11 cellular contexts compared by ENCODE assay signal in genomic region chr9:34651286-34651685, GRCh38. TPM values are rescaled to one million over a fixed set of nuclear protein-coding genes. Genes with fewer than 3 reads are reported as not detected.
DNase-seq lines count a peak whose midpoint lies in the region; ATAC-seq, FAIRE-seq and TF ChIP-seq lines count a peak whose summit lies in the region.
"Had no signal": no experiment of that assay in that cellular context is flagged by ENCODE, and none has a peak within 500 bp of the region (broad histone marks: within the 10 kb centered on the region; RNA-seq: fewer than 3 reads in every experiment).

No MANE protein-coding gene starts in this region.

- DNase-seq in GM23338 (ENCODE audit: low spot score), result no peak
- peak in 3 of 4 donors; percentile 44 to 66 (median 46) for DNase-seq in body of pancreas
- peak; percentile 68 for DNase-seq in small intestine
- no peak for DNase-seq in NCI-H1105 treated with DMSO at 0.1 percent for 48 hours (lab: John Stamatoyannopoulos, UW)
- no peak for DNase-seq in activated T-helper 2 cell treated with anti-CD3 and anti-CD28 coated beads, Interferon-gamma antibody, Interleukin-2, Interleukin-4, amounts not matched to agents 10 μg/mL and 5 μg/mL and 100 μg/mL, durations not matched to agents 14 hours and 24 hours and 36 hours (ENCODE audit: low spot score)
- no peak for DNase-seq in RKO (ENCODE audit: low spot score)
- DNase-seq: activated CD4-positive, CD25-positive, alpha-beta regulatory T cell; cortex of kidney; NCI-H1436 treated with DMSO at 0.1 percent for 48 hours had no signal

- H3K36me3 Mint-ChIP-seq in GM23338 (ENCODE audit: low read depth), result peaks cover 26% of the 10 kb centered on the region
- peaks cover 43% of the 10 kb centered on the region for H3K36me3 Mint-ChIP-seq in activated T-helper 2 cell treated with anti-CD3 and anti-CD28 coated beads, Interferon-gamma antibody, Interleukin-2, Interleukin-4, amounts not matched to agents 10 μg/mL and 5 μg/mL and 100 μg/mL, durations not matched to agents 14 hours and 24 hours and 36 hours (ENCODE audit: low read depth)

- TF ChIP-seq POLR2A in body of pancreas (IDR thresholded peaks at IDR 0.05), result no peak

- TF ChIP-seq CTCF in GM23338 (conservative IDR thresholded peaks at IDR 0.05; ENCODE audit: low read depth in 2 of 2), result no peak
- TF ChIP-seq CTCF in body of pancreas (IDR thresholded peaks at IDR 0.05), result no peak

- no peak for FAIRE-seq in small intestine (lab: Jason Lieb, UNC)

- WGBS in body of pancreas, 2 donors, result 49 to 61% methylated on average over 4 of the region's 4 CpGs
- 41 to 59% (median 45%) methylated on average over 4 of the region's 4 CpGs for WGBS in small intestine, 3 donors

- no peaks in the 10 kb centered on the region for H3K9me2 ChIP-seq in GM23338 (ENCODE audit: insufficient read depth)

- H3K9me3 ChIP-seq in body of pancreas (no peaks in the 10 kb centered on the region), small intestine (ENCODE audit: control insufficient read depth, low read depth) (no peaks in the 10 kb centered on the region)

- H2AFZ ChIP-seq in GM23338, result 0 out of 2 replicates have a peak overlapping the region, but pooled peaks have one; percentile 56

- peaks cover 46% of the 10 kb centered on the region for H3K4me1 Mint-ChIP-seq in GM23338
- H3K4me1 Mint-ChIP-seq in activated T-helper 2 cell treated with anti-CD3 and anti-CD28 coated beads, Interferon-gamma antibody, Interleukin-2, Interleukin-4, amounts not matched to agents 10 μg/mL and 5 μg/mL and 100 μg/mL, durations not matched to agents 14 hours and 24 hours and 36 hours (ENCODE audit: low read depth), result peaks cover 38% of the 10 kb centered on the region

- ATAC-seq in GM23338 (no peak), body of pancreas (no peak), GM19035 (IDR thresholded peaks at IDR 0.05; ENCODE audit: unreplicated experiment) (no peak)

- H3K4me1 ChIP-seq in GM23338 (ENCODE audit: insufficient read depth) (peaks cover 25% of the 10 kb centered on the region), body of pancreas (peaks cover 69% of the 10 kb centered on the region), small intestine (ENCODE audit: control insufficient read depth in 2 of 2, insufficient read depth in 1 of 2, low read depth in 1 of 2, low read length in 1 of 2) (peaks cover 0 to 9% of the 10 kb centered on the region in 2 donors)

- peak overlapping the region; percentile 80 for H3K4me3 Mint-ChIP-seq in GM23338
- no peak overlapping the region for H3K4me3 Mint-ChIP-seq in activated T-helper 2 cell treated with anti-CD3 and anti-CD28 coated beads, Interferon-gamma antibody, Interleukin-2, Interleukin-4, amounts not matched to agents 10 μg/mL and 5 μg/mL and 100 μg/mL, durations not matched to agents 14 hours and 24 hours and 36 hours (ENCODE audit: low read depth)

- peak overlapping the region; percentile 53 for H3K4me3 ChIP-seq in GM23338
- H3K4me3 ChIP-seq in body of pancreas, result no peak overlapping the region
- peak overlapping the region in 1 of 2 donors; percentile 4 for H3K4me3 ChIP-seq in small intestine (ENCODE audit: low read depth in 1 of 2, low read length in 2 of 2)

- H3K36me3 ChIP-seq in GM23338 (ENCODE audit: insufficient read depth) (peaks cover 3% of the 10 kb centered on the region; the same call in 1 of the 2 replicates), body of pancreas (replicated peaks in 1 of 2; ENCODE audit: insufficient read depth in 1 of 2, low read depth in 2 of 2) (no peaks in the 10 kb centered on the region), small intestine (ENCODE audit: control insufficient read depth in 2 of 2, insufficient read depth in 2 of 2, low read length in 2 of 2) (peaks cover 0 to 9% of the 10 kb centered on the region in 2 donors)

- H3K9me3 Mint-ChIP-seq in GM23338, result no peaks in the 10 kb centered on the region; the same call in 2 of the 3 replicates
- H3K9me3 Mint-ChIP-seq in activated T-helper 2 cell treated with anti-CD3 and anti-CD28 coated beads, Interferon-gamma antibody, Interleukin-2, Interleukin-4, amounts not matched to agents 10 μg/mL and 5 μg/mL and 100 μg/mL, durations not matched to agents 14 hours and 24 hours and 36 hours, result no peaks in the 10 kb centered on the region

- peak overlapping the region; percentile 91; the same call in 1 of the 2 replicates for H3K27ac Mint-ChIP-seq in GM23338
- H3K27ac Mint-ChIP-seq in activated T-helper 2 cell treated with anti-CD3 and anti-CD28 coated beads, Interferon-gamma antibody, Interleukin-2, Interleukin-4, amounts not matched to agents 10 μg/mL and 5 μg/mL and 100 μg/mL, durations not matched to agents 14 hours and 24 hours and 36 hours, result no peak overlapping the region

- no peaks in the 10 kb centered on the region; the same call in none of the 2 replicates for H4K20me1 ChIP-seq in GM23338 (replicated peaks; ENCODE audit: insufficient read depth)

- H3K27me3 Mint-ChIP-seq in GM23338 (ENCODE audit: insufficient read depth, low read depth, poor library complexity), result peaks cover 19% of the 10 kb centered on the region
- no peaks in the 10 kb centered on the region for H3K27me3 Mint-ChIP-seq in activated T-helper 2 cell treated with anti-CD3 and anti-CD28 coated beads, Interferon-gamma antibody, Interleukin-2, Interleukin-4, amounts not matched to agents 10 μg/mL and 5 μg/mL and 100 μg/mL, durations not matched to agents 14 hours and 24 hours and 36 hours (ENCODE audit: low read depth)

- H3K79me2 ChIP-seq in GM23338 (replicated peaks; ENCODE audit: insufficient read depth), result peaks cover 6% of the 10 kb centered on the region

- peak overlapping the region; percentile 81 for H3K4me2 ChIP-seq in GM23338

- no peaks in the 10 kb centered on the region for H3K27me3 ChIP-seq in GM23338 (ENCODE audit: insufficient read depth)
- H3K27me3 ChIP-seq in body of pancreas, result no peaks in the 10 kb centered on the region
- no peaks in the 10 kb centered on the region for H3K27me3 ChIP-seq in layer of hippocampus (ENCODE audit: control insufficient read depth, insufficient read depth, low read length)
- H3K27me3 ChIP-seq in small intestine (ENCODE audit: control insufficient read depth in 2 of 2, insufficient read depth in 2 of 2, low read length in 2 of 2), result no peaks in the 10 kb centered on the region

- H3F3A ChIP-seq in GM23338 (replicated peaks; ENCODE audit: low read depth), result peaks cover 12% of the 10 kb centered on the region; the same call in 1 of the 2 replicates

- intact Hi-C loops in body of pancreas (cut with DNase I), result no loop called here
- intact Hi-C loops in activated T-helper 2 cell treated with anti-CD3 and anti-CD28 coated beads, Interferon-gamma antibody, Interleukin-2, Interleukin-4, amounts not matched to agents 10 μg/mL and 5 μg/mL and 100 μg/mL, durations not matched to agents 14 hours and 24 hours and 36 hours (cut with micrococcal nuclease), result no loop called here

- no peak overlapping the region for H3K27ac ChIP-seq in GM23338 (ENCODE audit: low read depth)
- H3K27ac ChIP-seq in body of pancreas, result peak overlapping the region; percentile 60 to 75 (median 71)
- H3K27ac ChIP-seq in layer of hippocampus (ENCODE audit: low read depth, low read length), result peak overlapping the region; percentile 69
- H3K27ac ChIP-seq in small intestine (ENCODE audit: low read depth in 1 of 2, low read length in 1 of 2), result peak overlapping the region; percentile 90 to 91

RNA-seq across cellular contexts. Expression of gene IL11RA, which starts 0.7 kb away (rescaled TPM):
- 4.9 and 5.8 TPM in 2 replicates for total RNA-seq in GM23338 (2014; rRNA removed; shearing (Covaris generic))
- polyA plus RNA-seq in GM23338 (2016; fragmentation: Nextera tagmentation; extraction: Ambion mirVana) (3.1 and 4.0 TPM in 2 replicates), small intestine (10 to 100 TPM; 10.3 to 30.6 (median 20.0) TPM)
- total RNA-seq in body of pancreas, result 10 to 100 TPM; 14.5 to 27.4 TPM
- total RNA-seq in activated T-helper 2 cell treated with anti-CD3 and anti-CD28 coated beads, Interferon-gamma antibody, Interleukin-2, Interleukin-4, amounts not matched to agents 10 μg/mL and 5 μg/mL and 100 μg/mL, durations not matched to agents 14 hours and 24 hours and 36 hours, result 27.4 and 33.8 TPM in 2 replicates

RNA-seq across cellular contexts. Expression of gene GALT, which starts 4.8 kb away (rescaled TPM):
- total RNA-seq in GM23338 (2014; rRNA removed; shearing (Covaris generic)), result 14.5 and 31.5 TPM in 2 replicates
- polyA plus RNA-seq in GM23338 (2016; fragmentation: Nextera tagmentation; extraction: Ambion mirVana) (31.6 and 35.1 TPM in 2 replicates), small intestine (100 to 1,000 TPM in 1 of 3 donors, 10 to 100 TPM in 2; 37.4 to 106 (median 61.6) TPM)
- 10 to 100 TPM; 31.6 to 33.2 TPM for total RNA-seq in body of pancreas
- 74.3 and 78.4 TPM in 2 replicates for total RNA-seq in activated T-helper 2 cell treated with anti-CD3 and anti-CD28 coated beads, Interferon-gamma antibody, Interleukin-2, Interleukin-4, amounts not matched to agents 10 μg/mL and 5 μg/mL and 100 μg/mL, durations not matched to agents 14 hours and 24 hours and 36 hours

RNA-seq across cellular contexts. Expression of gene CCL27, which starts 11.2 kb away (rescaled TPM):
- not detected in 2 replicates for total RNA-seq in GM23338 (2014; rRNA removed; shearing (Covaris generic))
- not detected in 2 replicates for polyA plus RNA-seq in GM23338 (2016; fragmentation: Nextera tagmentation; extraction: Ambion mirVana)
- not detected for total RNA-seq in body of pancreas
- under 1 TPM in 2 of 3 donors, not detected in 1; 0.09 to 0.89 TPM for polyA plus RNA-seq in small intestine
- total RNA-seq in activated T-helper 2 cell treated with anti-CD3 and anti-CD28 coated beads, Interferon-gamma antibody, Interleukin-2, Interleukin-4, amounts not matched to agents 10 μg/mL and 5 μg/mL and 100 μg/mL, durations not matched to agents 14 hours and 24 hours and 36 hours, result 0.25 and 0.55 TPM in 2 replicates

RNA-seq across cellular contexts. Expression of gene SIGMAR1, which starts 13.7 kb away (rescaled TPM):
- total RNA-seq in GM23338 (2014; rRNA removed; shearing (Covaris generic)), result 104 and 167 TPM in 2 replicates
- polyA plus RNA-seq in GM23338 (2016; fragmentation: Nextera tagmentation; extraction: Ambion mirVana) (76.4 and 82.3 TPM in 2 replicates), small intestine (10 to 100 TPM; 41.4 to 88.8 (median 49.7) TPM)
- total RNA-seq in body of pancreas, result 10 to 100 TPM; 26.7 to 57.1 TPM
- 105 and 109 TPM in 2 replicates for total RNA-seq in activated T-helper 2 cell treated with anti-CD3 and anti-CD28 coated beads, Interferon-gamma antibody, Interleukin-2, Interleukin-4, amounts not matched to agents 10 μg/mL and 5 μg/mL and 100 μg/mL, durations not matched to agents 14 hours and 24 hours and 36 hours

RNA-seq across cellular contexts. Expression of gene ARID3C, which starts 22.4 kb away (rescaled TPM):
- total RNA-seq in GM23338 (2014; rRNA removed; shearing (Covaris generic)), result 0.49 TPM in 1 of 2 replicates, not detected in the other
- polyA plus RNA-seq in GM23338 (2016; fragmentation: Nextera tagmentation; extraction: Ambion mirVana) (not detected in 2 replicates), small intestine (under 1 TPM in 1 of 3 donors, not detected in 2; 0.03 TPM)
- total RNA-seq in body of pancreas, result not detected
- total RNA-seq in activated T-helper 2 cell treated with anti-CD3 and anti-CD28 coated beads, Interferon-gamma antibody, Interleukin-2, Interleukin-4, amounts not matched to agents 10 μg/mL and 5 μg/mL and 100 μg/mL, durations not matched to agents 14 hours and 24 hours and 36 hours, result 0.14 and 0.21 TPM in 2 replicates

Comparison
In these comparisons a context has a peak if more than half of its experiments do, and no peak if none do; other contexts are left out.
1. DNase-seq: peak in body of pancreas (3 of 4) and small intestine (single experiment); none in GM23338 (single experiment), NCI-H1105 treated with DMSO at 0.1 percent for 48 hours (single experiment), activated T-helper 2 cell treated with anti-CD3 and anti-CD28 coated beads, Interferon-gamma antibody, Interleukin-2, Interleukin-4, amounts not matched to agents 10 μg/mL and 5 μg/mL and 100 μg/mL, durations not matched to agents 14 hours and 24 hours and 36 hours (single experiment) and RKO (single experiment).